ENCODE assay signal across 2 cellular contexts in the genomic region with DNA sequence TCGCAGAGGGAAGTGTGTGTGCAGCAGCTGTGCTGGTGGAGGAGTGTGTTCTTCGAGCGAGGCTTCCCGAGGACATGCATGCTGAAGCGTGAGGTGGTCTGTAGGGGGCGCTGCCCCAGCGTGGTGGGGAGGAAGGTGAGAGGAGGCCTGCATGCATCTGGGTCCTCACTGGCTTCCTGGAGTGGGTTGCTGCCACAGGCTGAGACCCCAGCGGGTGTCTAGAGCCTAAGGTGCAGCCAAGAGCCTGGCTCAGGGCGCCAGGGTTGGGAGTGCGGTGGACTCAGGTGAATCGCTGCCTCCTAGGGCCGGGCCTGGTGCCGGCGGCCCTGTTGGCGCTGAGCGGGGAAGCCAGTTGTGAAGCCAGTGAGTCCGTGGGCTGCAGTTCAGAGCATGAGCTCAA.
A peak's percentile ranks its signal among the peaks of the same experiment; 100 is the strongest.
TF ChIP-seq lines count a peak whose summit lies in the region.

No MANE protein-coding gene starts in this region.

TF ChIP-seq in A549, 52 proteins besides CTCF, POLR2A, EP300 and RAD21 (continued from another document):
- TF ChIP-seq EHMT2 (IDR thresholded peaks at IDR 0.05; ENCODE audit: low read depth), result no peak

TF ChIP-seq in HEK293, 187 proteins besides CTCF, POLR2A, EP300 and RAD21 (continued from another document):
- TF ChIP-seq EGR2 (tag by site-specific recombination; IDR thresholded peaks at IDR 0.05; ENCODE audit: low read depth), result 0 out of 2 replicates have a peak, but pooled peaks have one; percentile 23
- TF ChIP-seq ZNF654 (tag by site-specific recombination; IDR thresholded peaks at IDR 0.05; ENCODE audit: low read depth), result peak; percentile 34
- TF ChIP-seq ZNF639 (tag by site-specific recombination; IDR thresholded peaks at IDR 0.05), result no peak
